1 cellular context compared by ENCODE assay signal in genomic region chr2:120737802-120738516, GRCh38.
TF ChIP-seq lines count a peak whose summit lies in the region.

No MANE protein-coding gene starts in this region.

TF ChIP-seq in H1, 55 proteins besides CTCF, POLR2A, EP300 and RAD21 (continued from another document):
- TF ChIP-seq CHD7 (IDR thresholded peaks at IDR 0.05; ENCODE audit: insufficient replicate concordance, low read length) (peak; percentile 32), TEAD4 (IDR thresholded peaks at IDR 0.05; ENCODE audit: low read depth, low read length) (no peak), E2F6 (IDR thresholded peaks at IDR 0.05) (no peak), CEBPB (IDR thresholded peaks at IDR 0.05; ENCODE audit: low read depth, low read length) (no peak), GABPA (IDR thresholded peaks at IDR 0.05; ENCODE audit: borderline replicate concordance, insufficient read depth, low read length) (0 out of 2 replicates have a peak, but pooled peaks have one; percentile 17), SIN3A (conservative IDR thresholded peaks at IDR 0.05 in 1 of 2, IDR thresholded peaks at IDR 0.05 in 1 of 2; ENCODE audit: low read depth in 1 of 2, low read length in 2 of 2) (peak; percentile 39 to 49; a peak in 2 of 4 replicates), SP1 (IDR thresholded peaks at IDR 0.05; ENCODE audit: low read depth, low read length) (0 out of 2 replicates have a peak, but pooled peaks have one; percentile 35)
